Comparison of ENCODE assay signal across 14 cellular contexts in the genomic region with DNA sequence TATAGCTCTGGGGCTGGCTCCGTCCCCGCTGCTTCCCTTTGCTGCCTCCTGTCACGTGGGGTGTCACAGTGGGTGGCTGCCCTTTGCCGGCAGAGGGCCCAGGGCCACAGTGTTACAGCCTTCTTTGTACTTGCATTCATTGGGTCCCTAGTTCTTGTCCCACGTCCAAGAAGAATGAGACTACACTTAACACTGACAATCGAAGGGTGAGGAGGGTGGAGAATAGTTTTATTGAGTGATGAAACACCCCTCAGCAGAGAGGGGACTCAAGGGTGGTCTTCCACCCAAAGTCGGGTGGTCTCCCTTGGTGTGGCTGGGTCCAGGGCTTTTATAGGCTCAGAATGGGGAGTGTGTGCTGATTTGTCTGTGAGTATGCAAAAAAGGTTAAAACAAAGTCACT. TPM values are rescaled to one million over a fixed set of nuclear protein-coding genes. Genes with fewer than 3 reads are reported as not detected.
DNase-seq lines count a peak whose midpoint lies in the region; ATAC-seq and TF ChIP-seq lines count a peak whose summit lies in the region.
"Had no signal": no experiment of that assay in that cellular context is flagged by ENCODE, and none has a peak within 500 bp of the region (broad histone marks: within the 10 kb centered on the region; RNA-seq: fewer than 3 reads in every experiment).

No MANE protein-coding gene starts in this region.

- no peak overlapping the region for H3K27ac ChIP-seq in sigmoid colon
- H3K27ac ChIP-seq: prostate gland, vagina had no signal

- TF ChIP-seq CTCF in sigmoid colon (IDR thresholded peaks at IDR 0.05): no peak

- no peak for DNase-seq in activated naive CD4-positive, alpha-beta T cell treated with anti-CD3 and anti-CD28 coated beads for 36 hours
- DNase-seq in activated naive CD4-positive, alpha-beta T cell treated with anti-CD3 and anti-CD28 coated beads, Interleukin-2, amount 50 U/mL, for 16 hours: no peak
- peak; percentile 20 for DNase-seq in NAMALWA (ENCODE audit: low spot score)
- peak; percentile 61 to 63 for DNase-seq in erythroblast (lab: John Stamatoyannopoulos, UW)
- no peak for DNase-seq in stimulated activated effector memory CD8-positive, alpha-beta T cell treated with anti-CD3 and anti-CD28 coated beads, Interleukin-12 subunit alpha, Interleukin-12 subunit beta, amount 100 ng/mL, for 72 hours (ENCODE audit: low spot score in 2 of 2)
- DNase-seq in posterior cingulate gyrus: no peak
- DNase-seq in inferior parietal cortex (ENCODE audit: extremely low spot score): no peak
- DNase-seq in sigmoid colon: no peak
- DNase-seq: activated CD4-positive, alpha-beta T cell treated with anti-CD3 and anti-CD28 coated beads for 1 hour; AML-193; cortex of kidney; SW 1271 had no signal

- TF ChIP-seq POLR2A in erythroblast (IDR thresholded peaks at IDR 0.05; ENCODE audit: low read length): no peak
- no peak for TF ChIP-seq POLR2A in sigmoid colon (IDR thresholded peaks at IDR 0.05)

- no peaks in the 10 kb centered on the region for H3K27me3 ChIP-seq in sigmoid colon
- H3K27me3 ChIP-seq: vagina had no signal

- peaks cover 0 to 62% (median 57%) of the 10 kb centered on the region in 4 donors for H3K4me1 ChIP-seq in sigmoid colon

- H3K9me3 Mint-ChIP-seq in activated naive CD4-positive, alpha-beta T cell treated with anti-CD3 and anti-CD28 coated beads for 36 hours: peaks cover 6% of the 10 kb centered on the region
- no peaks in the 10 kb centered on the region for H3K9me3 Mint-ChIP-seq in stimulated activated effector memory CD8-positive, alpha-beta T cell treated with anti-CD3 and anti-CD28 coated beads, Interleukin-12 subunit alpha, Interleukin-12 subunit beta, amount 100 ng/mL, for 72 hours

- intact Hi-C loops in activated naive CD4-positive, alpha-beta T cell treated with anti-CD3 and anti-CD28 coated beads for 36 hours (cut with micrococcal nuclease): loop anchor here (5.0 to 10.0 kb wide), 4 partner anchors 132 to 1075 kb away; partner anchors contain the start of genes DUSP28, MTERF4, RNPEPL1 and STK25
- intact Hi-C loops in posterior cingulate gyrus (cut with DNase I): no loop called here
- intact Hi-C loops in sigmoid colon (cut with DNase I): loop anchor here (5.0 to 10.0 kb wide), 3 partner anchors 63 to 285 kb away; partner anchors contain the start of genes FARP2 and ING5

- H3K9me3 ChIP-seq in sigmoid colon: no peaks in the 10 kb centered on the region
- H3K9me3 ChIP-seq: prostate gland, vagina had no signal

- no peak for ATAC-seq in stimulated activated effector memory CD8-positive, alpha-beta T cell treated with anti-CD3 and anti-CD28 coated beads, Interleukin-12 subunit alpha, Interleukin-12 subunit beta, amount 100 ng/mL, for 72 hours

- peaks cover 64% of the 10 kb centered on the region for H3K4me1 Mint-ChIP-seq in activated naive CD4-positive, alpha-beta T cell treated with anti-CD3 and anti-CD28 coated beads for 36 hours (ENCODE audit: low read depth)
- peaks cover 51% of the 10 kb centered on the region for H3K4me1 Mint-ChIP-seq in stimulated activated effector memory CD8-positive, alpha-beta T cell treated with anti-CD3 and anti-CD28 coated beads, Interleukin-12 subunit alpha, Interleukin-12 subunit beta, amount 100 ng/mL, for 72 hours

- TF ChIP-seq EP300 in sigmoid colon (IDR thresholded peaks at IDR 0.05): no peak

- H3K4me3 Mint-ChIP-seq in activated naive CD4-positive, alpha-beta T cell treated with anti-CD3 and anti-CD28 coated beads for 36 hours: peak overlapping the region; percentile 29
- peak overlapping the region; percentile 78 for H3K4me3 Mint-ChIP-seq in stimulated activated effector memory CD8-positive, alpha-beta T cell treated with anti-CD3 and anti-CD28 coated beads, Interleukin-12 subunit alpha, Interleukin-12 subunit beta, amount 100 ng/mL, for 72 hours

- CTCF ChIA-PET in activated naive CD4-positive, alpha-beta T cell treated with anti-CD3 and anti-CD28 coated beads for 36 hours (lab: Charles Lee): no interaction called here

- H3K36me3 ChIP-seq in sigmoid colon: no peaks in the 10 kb centered on the region
- H3K36me3 ChIP-seq: prostate gland, vagina had no signal

- peak overlapping the region; percentile 69 for H3K27ac Mint-ChIP-seq in activated naive CD4-positive, alpha-beta T cell treated with anti-CD3 and anti-CD28 coated beads for 36 hours
- H3K27ac Mint-ChIP-seq in stimulated activated effector memory CD8-positive, alpha-beta T cell treated with anti-CD3 and anti-CD28 coated beads, Interleukin-12 subunit alpha, Interleukin-12 subunit beta, amount 100 ng/mL, for 72 hours: no peak overlapping the region

- H3K4me3 ChIP-seq in sigmoid colon: no peak overlapping the region
- H3K4me3 ChIP-seq: vagina had no signal

- no peaks in the 10 kb centered on the region for H3K27me3 Mint-ChIP-seq in activated naive CD4-positive, alpha-beta T cell treated with anti-CD3 and anti-CD28 coated beads for 36 hours (ENCODE audit: low read depth)

- peaks cover 12% of the 10 kb centered on the region for H3K36me3 Mint-ChIP-seq in activated naive CD4-positive, alpha-beta T cell treated with anti-CD3 and anti-CD28 coated beads for 36 hours (ENCODE audit: low read depth)
- peaks cover 31% of the 10 kb centered on the region for H3K36me3 Mint-ChIP-seq in stimulated activated effector memory CD8-positive, alpha-beta T cell treated with anti-CD3 and anti-CD28 coated beads, Interleukin-12 subunit alpha, Interleukin-12 subunit beta, amount 100 ng/mL, for 72 hours

- WGBS in sigmoid colon, 2 donors: 96 to 98% methylated on average over 7 of the region's 7 CpGs

RNA-seq across cellular contexts. Expression of gene ATG4B, which starts 1.9 kb away (rescaled TPM):
- total RNA-seq in activated naive CD4-positive, alpha-beta T cell treated with anti-CD3 and anti-CD28 coated beads for 36 hours: 10 to 100 TPM; 71.5 to 82.5 TPM
- total RNA-seq in sigmoid colon: 10 to 100 TPM; 35.2 to 69.8 (median 45.2) TPM
- polyA plus RNA-seq in sigmoid colon: 10 to 100 TPM; 27.6 to 70.7 (median 29.4) TPM

RNA-seq across cellular contexts. Expression of gene THAP4, which starts 2.4 kb away (rescaled TPM):
- 10 to 100 TPM; 36.4 to 38.8 TPM for total RNA-seq in activated naive CD4-positive, alpha-beta T cell treated with anti-CD3 and anti-CD28 coated beads for 36 hours
- 10 to 100 TPM; 28.9 to 44.7 (median 38.4) TPM for total RNA-seq in sigmoid colon
- 100 to 1,000 TPM in 2 of 3 donors, 10 to 100 TPM in 1; 69.3 to 112 (median 109) TPM for polyA plus RNA-seq in sigmoid colon

RNA-seq across cellular contexts. Expression of gene DTYMK, which starts 47.2 kb away (rescaled TPM):
- 10 to 100 TPM; 88.0 to 93.8 TPM for total RNA-seq in activated naive CD4-positive, alpha-beta T cell treated with anti-CD3 and anti-CD28 coated beads for 36 hours
- total RNA-seq in sigmoid colon: 10 to 100 TPM in 2 of 4 donors, 1 to 10 TPM in 2; 7.4 to 13.8 (median 10.8) TPM
- 10 to 100 TPM; 18.6 to 53.0 (median 23.8) TPM for polyA plus RNA-seq in sigmoid colon

Comparison
In these comparisons a context has a peak if more than half of its experiments do, and no peak if none do; other contexts are left out.
1. DNase-seq: peak in NAMALWA (single experiment) and erythroblast (2 of 2); none in activated naive CD4-positive, alpha-beta T cell treated with anti-CD3 and anti-CD28 coated beads for 36 hours (single experiment), activated naive CD4-positive, alpha-beta T cell treated with anti-CD3 and anti-CD28 coated beads, Interleukin-2, amount 50 U/mL, for 16 hours (single experiment), stimulated activated effector memory CD8-positive, alpha-beta T cell treated with anti-CD3 and anti-CD28 coated beads, Interleukin-12 subunit alpha, Interleukin-12 subunit beta, amount 100 ng/mL, for 72 hours (0 of 2), posterior cingulate gyrus (0 of 10), inferior parietal cortex (single experiment) and sigmoid colon (single experiment).
2. RNA of gene DTYMK, which starts 47.2 kb away (total RNA-seq): 88.0 to 93.8 TPM in activated naive CD4-positive, alpha-beta T cell treated with anti-CD3 and anti-CD28 coated beads for 36 hours; 7.4 to 13.8 TPM in sigmoid colon; every median in the first group is over 4 times any median in the second.